In genomic region chr6:40891686-40892085, GRCh38 we compare ENCODE assay signal across 1 cellular context.
TF ChIP-seq lines count a peak whose summit lies in the region.

No MANE protein-coding gene starts in this region.

TF ChIP-seq in HepG2, 621 proteins besides CTCF, POLR2A, EP300 and RAD21 (continued from another document):
- no peak for TF ChIP-seq KDM2A (CRISPR knock-in tag; IDR thresholded peaks at IDR 0.05; ENCODE audit: borderline replicate concordance, low read depth)
TF ChIP-seq in HepG2: peak in this region for 1.
